ENCODE assay signal across 34 cellular contexts in the genomic region with DNA sequence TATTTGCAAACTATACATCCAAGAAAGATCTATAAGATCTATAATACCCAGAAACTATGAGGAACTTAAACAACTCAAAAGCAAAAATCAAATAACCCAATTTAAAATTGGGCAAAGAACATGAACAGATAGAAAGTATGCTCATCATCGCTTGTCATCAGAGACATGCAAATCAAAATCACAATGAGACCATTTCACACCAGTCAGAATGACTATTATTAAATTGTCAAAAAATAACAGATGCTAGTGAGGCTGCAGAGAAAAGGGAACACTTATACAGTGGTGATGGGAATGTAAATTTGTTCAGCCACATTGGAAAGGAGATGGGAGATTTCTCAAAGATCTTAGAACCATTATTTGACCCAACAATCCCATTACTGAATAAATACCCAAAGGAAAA.
"Had no signal": no experiment of that assay in that cellular context is flagged by ENCODE, and none has a peak within 500 bp of the region (broad histone marks: within the 10 kb centered on the region; RNA-seq: fewer than 3 reads in every experiment).

No MANE protein-coding gene starts in this region.

- H3K9me3 ChIP-seq: MG63 had no signal

- H3K4me3 ChIP-seq: MG63 had no signal

- H3K27me3 ChIP-seq: MG63 had no signal

- H3K36me3 ChIP-seq: MG63 had no signal

- DNase-seq: Karpas-422, Kasumi-1, MG63, MM.1S, MV-4-11, NCI-H1048, NCI-H1092, NCI-H1092 treated with DMSO at 0.1 percent for 48 hours, NCI-H1105, NCI-H1105 treated with DMSO at 0.1 percent for 48 hours, NCI-H1417, NCI-H1417 treated with DMSO at 0.1 percent for 48 hours, NCI-H1436, NCI-H1436 treated with DMSO at 0.1 percent for 48 hours, NCI-H146, NCI-H1694, NCI-H1694 treated with DMSO at 0.1 percent for 48 hours, NCI-H187, NCI-H187 treated with DMSO at 0.1 percent for 48 hours, NCI-H1930, NCI-H2029, NCI-H2029 treated with DMSO at 0.1 percent for 48 hours, NCI-H2081, NCI-H2081 treated with DMSO at 0.1 percent for 48 hours, NCI-H2107, NCI-H2171, NCI-H2171 treated with DMSO at 0.1 percent for 48 hours, NCI-H2227 treated with DMSO at 0.1 percent for 48 hours, NCI-H226, NCI-H345, NCI-H446, NCI-H446 treated with DMSO at 0.1 percent for 48 hours, NCI-H510A, NCI-H510A treated with DMSO at 0.1 percent for 48 hours had no signal
